Comparison of ENCODE assay signal across 8 cellular contexts in the genomic region with DNA sequence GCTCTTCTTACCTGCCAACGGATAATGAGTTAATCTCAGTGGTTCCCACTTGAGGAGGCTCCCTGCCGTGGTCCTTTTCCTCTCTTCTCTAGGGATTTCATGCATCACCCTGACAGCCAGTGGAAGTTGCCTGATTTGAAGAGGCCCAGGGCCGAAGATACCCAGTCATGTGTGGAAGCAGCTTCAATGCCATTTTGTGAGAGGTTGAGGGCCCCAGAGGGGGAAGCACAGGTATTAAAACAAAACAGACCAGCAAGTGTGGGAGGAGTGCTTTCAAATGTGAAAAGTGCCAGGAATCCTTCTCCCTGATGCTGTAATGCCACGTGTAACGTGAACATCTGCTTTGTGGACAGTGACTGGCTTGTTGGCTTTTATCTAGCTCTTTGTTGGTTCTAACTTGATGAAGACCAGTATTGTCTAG. TPM values are rescaled to one million over a fixed set of nuclear protein-coding genes. Genes with fewer than 3 reads are reported as not detected.
A peak's percentile ranks its signal among the peaks of the same experiment; 100 is the strongest.
DNase-seq lines count a peak whose midpoint lies in the region; ATAC-seq, FAIRE-seq and TF ChIP-seq lines count a peak whose summit lies in the region.

No MANE protein-coding gene starts in this region.

- peaks cover 0 to 44% (median 0%) of the 10 kb centered on the region in 3 donors for H3K36me3 Mint-ChIP-seq in CD8-positive, alpha-beta memory T cell

- H3K27ac Mint-ChIP-seq in CD8-positive, alpha-beta memory T cell: peak overlapping the region; percentile 96 to 100 (median 100)

- H3K4me3 ChIP-seq in CD8-positive, alpha-beta memory T cell (ENCODE audit: low read length): peak overlapping the region; percentile 88
- H3K4me3 ChIP-seq in PC-3 (ENCODE audit: low read length): peak overlapping the region; percentile 80; the same call in 1 of the 2 replicates
- peak overlapping the region; percentile 96 for H3K4me3 ChIP-seq in epithelial cell of proximal tubule (ENCODE audit: low read depth, low read length)

- FAIRE-seq in RCC 7860 (lab: Jason Lieb, UNC): no peak

- H3K4me3 Mint-ChIP-seq in CD8-positive, alpha-beta memory T cell: peak overlapping the region; percentile 82 to 98 (median 96)

- no peaks in the 10 kb centered on the region for H4K20me1 ChIP-seq in PC-3 (ENCODE audit: low read length)

- intact Hi-C loops in PC-3 (cut with micrococcal nuclease): no loop called here

- no peaks in the 10 kb centered on the region for H3K27me3 ChIP-seq in CD8-positive, alpha-beta memory T cell (ENCODE audit: insufficient read depth, low read length, poor library complexity, severe bottlenecking)
- no peaks in the 10 kb centered on the region for H3K27me3 ChIP-seq in PC-3 (ENCODE audit: low read length)

- peak overlapping the region; percentile 98 for H3K27ac ChIP-seq in CD8-positive, alpha-beta memory T cell (ENCODE audit: low read depth, low read length)
- no peak overlapping the region for H3K27ac ChIP-seq in PC-3 (ENCODE audit: low read length)

- peaks cover 0 to 8% of the 10 kb centered on the region in 2 donors for H3K27me3 Mint-ChIP-seq in CD8-positive, alpha-beta memory T cell

- no peak for DNase-seq in CD8-positive, alpha-beta memory T cell
- DNase-seq in PC-3 (no peak), epithelial cell of proximal tubule (ENCODE audit: low read depth) (no peak), pons (ENCODE audit: low spot score) (peak; percentile 97), NCI-H526 (lab: John Stamatoyannopoulos, UW) (no peak), AG20443 (ENCODE audit: low spot score) (no peak), RCC 7860 (ENCODE audit: low spot score) (no peak)

- H3K4me1 Mint-ChIP-seq in CD8-positive, alpha-beta memory T cell: peaks cover 59 to 72% (median 69%) of the 10 kb centered on the region in 3 donors

- no peaks in the 10 kb centered on the region for H3K9me3 Mint-ChIP-seq in CD8-positive, alpha-beta memory T cell

- no peak for TF ChIP-seq CTCF in PC-3 (conservative IDR thresholded peaks at IDR 0.05; ENCODE audit: low read depth, low read length)
- no peak for TF ChIP-seq CTCF in epithelial cell of proximal tubule (conservative IDR thresholded peaks at IDR 0.05; ENCODE audit: low read depth, low read length)

- CTCF ChIA-PET in CD8-positive, alpha-beta memory T cell (lab: Charles Lee): interaction anchor here (1.3 to 2.6 kb wide), 3 partner anchors 53 to 77 kb away, joined by 5 to 19 read pairs (median 7); partner anchors contain the start of gene POLR3B
- CTCF ChIA-PET in PC-3 (lab: Charles Lee): no interaction called here

- POLR2A ChIA-PET in CD8-positive, alpha-beta memory T cell (lab: Charles Lee): interaction anchor here (1.2 to 3.1 kb wide), 3 partner anchors 54 to 77 kb away, joined by 3 to 15 read pairs (median 5); partner anchors contain the start of gene POLR3B
- POLR2A ChIA-PET in PC-3 (lab: Charles Lee; ENCODE audit: unreplicated experiment): interaction anchor here (0.6 kb wide), 1 partner anchor 174 kb away, joined by 3 read pairs; no protein-coding TSS in a partner anchor

- H2AFZ ChIP-seq in PC-3 (ENCODE audit: low read length): no peak overlapping the region

- ATAC-seq in PC-3: no peak
- no peak for ATAC-seq in GM21619 (IDR thresholded peaks at IDR 0.05; ENCODE audit: unreplicated experiment)

- no peaks in the 10 kb centered on the region for H3K9me2 ChIP-seq in PC-3 (replicated peaks; ENCODE audit: low read length)

- H3K9ac ChIP-seq in PC-3 (ENCODE audit: low read length): no peak overlapping the region

- no peaks in the 10 kb centered on the region for H3K79me2 ChIP-seq in PC-3 (ENCODE audit: low read length)

- H3K4me2 ChIP-seq in PC-3 (ENCODE audit: low read length): peak overlapping the region; percentile 85; the same call in 1 of the 2 replicates

- H3F3A ChIP-seq in PC-3 (ENCODE audit: low read length, unreplicated experiment): no peaks in the 10 kb centered on the region

- H3K36me3 ChIP-seq in CD8-positive, alpha-beta memory T cell (ENCODE audit: insufficient read depth, low read length): no peaks in the 10 kb centered on the region
- no peaks in the 10 kb centered on the region for H3K36me3 ChIP-seq in PC-3 (ENCODE audit: low read depth, low read length)

- no TSS peak for BruUV-seq in PC-3 (replicated peaks; lab: Mats Ljungman, UMichigan)

- no peaks in the 10 kb centered on the region for H3K9me3 ChIP-seq in CD8-positive, alpha-beta memory T cell (ENCODE audit: low read length)
- H3K9me3 ChIP-seq in PC-3 (ENCODE audit: low read length): no peaks in the 10 kb centered on the region

- H3K4me1 ChIP-seq in CD8-positive, alpha-beta memory T cell (ENCODE audit: insufficient read depth, low read length): peaks cover 64% of the 10 kb centered on the region
- peaks cover 48% of the 10 kb centered on the region for H3K4me1 ChIP-seq in PC-3 (ENCODE audit: insufficient read depth, low read length)

RNA-seq across cellular contexts. Expression of gene TCP11L2, which starts 1.5 kb away (rescaled TPM):
- 10 to 100 TPM; 11.8 to 13.0 TPM for total RNA-seq in CD8-positive, alpha-beta memory T cell
- polyA plus RNA-seq in CD8-positive, alpha-beta memory T cell: 19.3 TPM
- total RNA-seq in PC-3 (2014; rRNA removed) (10.1 and 12.1 TPM in 2 replicates), epithelial cell of proximal tubule (2.4 and 2.9 TPM in 2 replicates)

RNA-seq across cellular contexts. Expression of gene POLR3B, which starts 53.5 kb away (rescaled TPM):
- total RNA-seq in CD8-positive, alpha-beta memory T cell: 10 to 100 TPM; 13.4 to 14.6 TPM
- 5.3 TPM for polyA plus RNA-seq in CD8-positive, alpha-beta memory T cell
- 23.4 and 24.3 TPM in 2 replicates for total RNA-seq in PC-3 (2014; rRNA removed)
- total RNA-seq in epithelial cell of proximal tubule: 8.6 and 9.5 TPM in 2 replicates

RNA-seq across cellular contexts. Expression of gene CKAP4, which starts 56.2 kb away (rescaled TPM):
- 10 to 100 TPM; 10.1 to 11.3 TPM for total RNA-seq in CD8-positive, alpha-beta memory T cell
- polyA plus RNA-seq in CD8-positive, alpha-beta memory T cell: 7.6 TPM
- 76.3 and 99.1 TPM in 2 replicates for total RNA-seq in PC-3 (2014; rRNA removed)
- total RNA-seq in epithelial cell of proximal tubule: 99.7 and 106 TPM in 2 replicates
